Comparison of ENCODE assay signal across 8 cellular contexts in genomic region chr2:231709981-231710750, GRCh38. TPM values are rescaled to one million over a fixed set of nuclear protein-coding genes. Genes with fewer than 3 reads are reported as not detected.
DNase-seq lines count a peak whose midpoint lies in the region; ATAC-seq and TF ChIP-seq lines count a peak whose summit lies in the region.

No MANE protein-coding gene starts in this region.

- TF ChIP-seq CTCF in 22Rv1 (IDR thresholded peaks at IDR 0.05): peak; percentile 96
- peak; percentile 93 for TF ChIP-seq CTCF in GM13976 (IDR thresholded peaks at IDR 0.05; ENCODE audit: borderline replicate concordance, control extremely low read depth, extremely low read depth, insufficient read depth, missing control alignments)

- H3K4me1 Mint-ChIP-seq in activated T-helper 1 cell treated with anti-CD3 and anti-CD28 coated beads, Interleukin-12 subunit alpha, Interleukin-12 subunit beta, Interleukin-2, Interleukin-4 antibody, amounts not matched to agents 30 ng/mL and 10 ng/mL and 1 ng/mL, durations not matched to agents 14 hours and 24 hours and 36 hours (ENCODE audit: low read depth): peaks cover 30% of the 10 kb centered on the region
- H3K4me1 Mint-ChIP-seq in naive B cell: peaks cover 38 to 48% (median 43%) of the 10 kb centered on the region in 3 donors

- peak overlapping the region; percentile 94 for H3K27ac Mint-ChIP-seq in activated T-helper 1 cell treated with anti-CD3 and anti-CD28 coated beads, Interleukin-12 subunit alpha, Interleukin-12 subunit beta, Interleukin-2, Interleukin-4 antibody, amounts not matched to agents 30 ng/mL and 10 ng/mL and 1 ng/mL, durations not matched to agents 14 hours and 24 hours and 36 hours
- H3K27ac Mint-ChIP-seq in naive B cell: peak overlapping the region; percentile 96 to 100 (median 98)

- DNase-seq in GM13976 (ENCODE audit: low spot score) (peak; percentile 89), OCI-M1 (lab: John Stamatoyannopoulos, UW) (peak; percentile 91), fibroblast of gingiva (ENCODE audit: low read depth) (peak; percentile 82), naive B cell (peak; percentile 92)
- peak; percentile 90 for DNase-seq in activated T-helper 1 cell treated with anti-CD3 and anti-CD28 coated beads, Interleukin-12 subunit alpha, Interleukin-12 subunit beta, Interleukin-2, Interleukin-4 antibody, amounts not matched to agents 30 ng/mL and 10 ng/mL and 1 ng/mL, durations not matched to agents 14 hours and 24 hours and 36 hours (ENCODE audit: low spot score)
- peak; percentile 42 to 77 for DNase-seq in stimulated activated CD8-positive, alpha-beta memory T cell treated with anti-CD3 and anti-CD28 coated beads, Interleukin-7, amount 100 ng/mL, for 4 hours (ENCODE audit: low read depth in 2 of 2)

- peak; percentile 16 for ATAC-seq in HG03442 (IDR thresholded peaks at IDR 0.05; ENCODE audit: unreplicated experiment)
- peak; percentile 28 for ATAC-seq in naive B cell (ENCODE audit: low read depth in 2 of 2)

- H3K9me3 Mint-ChIP-seq in activated T-helper 1 cell treated with anti-CD3 and anti-CD28 coated beads, Interleukin-12 subunit alpha, Interleukin-12 subunit beta, Interleukin-2, Interleukin-4 antibody, amounts not matched to agents 30 ng/mL and 10 ng/mL and 1 ng/mL, durations not matched to agents 14 hours and 24 hours and 36 hours: no peaks in the 10 kb centered on the region
- peaks cover 0 to 3% (median 0%) of the 10 kb centered on the region in 7 donors for H3K9me3 Mint-ChIP-seq in naive B cell

- peaks cover 3% of the 10 kb centered on the region for H3K27me3 Mint-ChIP-seq in activated T-helper 1 cell treated with anti-CD3 and anti-CD28 coated beads, Interleukin-12 subunit alpha, Interleukin-12 subunit beta, Interleukin-2, Interleukin-4 antibody, amounts not matched to agents 30 ng/mL and 10 ng/mL and 1 ng/mL, durations not matched to agents 14 hours and 24 hours and 36 hours (ENCODE audit: insufficient read depth)
- no peaks in the 10 kb centered on the region for H3K27me3 Mint-ChIP-seq in naive B cell

- H3K36me3 Mint-ChIP-seq in activated T-helper 1 cell treated with anti-CD3 and anti-CD28 coated beads, Interleukin-12 subunit alpha, Interleukin-12 subunit beta, Interleukin-2, Interleukin-4 antibody, amounts not matched to agents 30 ng/mL and 10 ng/mL and 1 ng/mL, durations not matched to agents 14 hours and 24 hours and 36 hours (ENCODE audit: low read depth): peaks cover 39% of the 10 kb centered on the region
- H3K36me3 Mint-ChIP-seq in naive B cell: peaks cover 7 to 16% of the 10 kb centered on the region in 2 donors

- H3K4me3 Mint-ChIP-seq in activated T-helper 1 cell treated with anti-CD3 and anti-CD28 coated beads, Interleukin-12 subunit alpha, Interleukin-12 subunit beta, Interleukin-2, Interleukin-4 antibody, amounts not matched to agents 30 ng/mL and 10 ng/mL and 1 ng/mL, durations not matched to agents 14 hours and 24 hours and 36 hours: peak overlapping the region; percentile 97
- peak overlapping the region; percentile 90 to 100 (median 96) for H3K4me3 Mint-ChIP-seq in naive B cell

- intact Hi-C loops in activated T-helper 1 cell treated with anti-CD3 and anti-CD28 coated beads, Interleukin-12 subunit alpha, Interleukin-12 subunit beta, Interleukin-2, Interleukin-4 antibody, amounts not matched to agents 30 ng/mL and 10 ng/mL and 1 ng/mL, durations not matched to agents 14 hours and 24 hours and 36 hours (cut with micrococcal nuclease): loop anchor here (2.0 kb wide), 1 partner anchor 195 kb away; no protein-coding TSS in a partner anchor

- peak overlapping the region; percentile 99 for H3K27ac ChIP-seq in 22Rv1

- in situ Hi-C loops in GM13976 (cut with MboI; ENCODE audit: low sequenced_read_pairs, unreplicated experiment): loop anchor here (10.0 kb wide), 1 partner anchor 95 kb away; no protein-coding TSS in a partner anchor

RNA-seq across cellular contexts. Expression of gene PTMA, which starts 1.8 kb away (rescaled TPM):
- 2,193 and 2,194 TPM in 2 replicates for total RNA-seq in activated T-helper 1 cell treated with anti-CD3 and anti-CD28 coated beads, Interleukin-12 subunit alpha, Interleukin-12 subunit beta, Interleukin-2, Interleukin-4 antibody, amounts not matched to agents 30 ng/mL and 10 ng/mL and 1 ng/mL, durations not matched to agents 14 hours and 24 hours and 36 hours
- polyA plus RNA-seq in naive B cell (ENCODE audit: low read depth in 6 of 6): 1,000 to 10,000 TPM; 1,295 to 2,538 (median 2,137) TPM

Comparison
In these comparisons a context has a peak if more than half of its experiments do, and no peak if none do; other contexts are left out.
1. Peak in every context shown above with its lines: DNase-seq, ATAC-seq and H3K27ac ChIP-seq.